8 cellular contexts compared by ENCODE assay signal in genomic region chr10:132421377-132422168, GRCh38. TPM values are rescaled to one million over a fixed set of nuclear protein-coding genes. Genes with fewer than 3 reads are reported as not detected.
DNase-seq lines count a peak whose midpoint lies in the region; ATAC-seq, FAIRE-seq and TF ChIP-seq lines count a peak whose summit lies in the region.

No MANE protein-coding gene starts in this region.

- H3K79me1 ChIP-seq in mesenchymal stem cell (replicated peaks; ENCODE audit: low read length, poor library complexity, severe bottlenecking), result peaks cover 12% of the 10 kb centered on the region

- H2BK15ac ChIP-seq in mesenchymal stem cell (ENCODE audit: low read depth, poor library complexity, severe bottlenecking), result peak overlapping the region; percentile 95

- no peaks in the 10 kb centered on the region for H3K27me3 ChIP-seq in colonic mucosa
- H3K27me3 ChIP-seq in mesenchymal stem cell (ENCODE audit: control insufficient read depth in 1 of 2, insufficient read depth in 1 of 2, low read length in 2 of 2), result no peaks in the 10 kb centered on the region

- H3K14ac ChIP-seq in mesenchymal stem cell (ENCODE audit: low read length in 2 of 2), result peak overlapping the region in 1 of 2 experiments; percentile 85

- H2AK5ac ChIP-seq in mesenchymal stem cell (ENCODE audit: low read length, severe bottlenecking), result peak overlapping the region; percentile 80

- H3K9me3 ChIP-seq in colonic mucosa (no peaks in the 10 kb centered on the region), mesenchymal stem cell (ENCODE audit: control insufficient read depth, low read length) (no peaks in the 10 kb centered on the region)

- H2AFZ ChIP-seq in mesenchymal stem cell (ENCODE audit: low read depth, low read length), result no peak overlapping the region

- no peak overlapping the region for H3K4me3 ChIP-seq in colonic mucosa
- H3K4me3 ChIP-seq in mesenchymal stem cell (ENCODE audit: insufficient read depth in 1 of 2, low read depth in 1 of 2, low read length in 2 of 2), result no peak overlapping the region

- H3K4me1 ChIP-seq in colonic mucosa, result peaks cover 42% of the 10 kb centered on the region
- H3K4me1 ChIP-seq in mesenchymal stem cell (ENCODE audit: control insufficient read depth, insufficient read depth, low read depth, low read length), result peaks cover 69% of the 10 kb centered on the region

- intact Hi-C loops in colonic mucosa (cut with DNase I), result no loop called here

- H2BK5ac ChIP-seq in mesenchymal stem cell (ENCODE audit: low read depth, low read length, poor library complexity, severe bottlenecking), result peak overlapping the region; percentile 58

- no peak for TF ChIP-seq POLR2A in GM12891 (IDR thresholded peaks at IDR 0.05; ENCODE audit: low read depth, low read length)

- peak overlapping the region; percentile 99 for H3K4ac ChIP-seq in mesenchymal stem cell (ENCODE audit: low read depth in 1 of 2, low read length in 2 of 2)

- H2BK12ac ChIP-seq in mesenchymal stem cell (ENCODE audit: low read length in 2 of 2), result peak overlapping the region; percentile 90 to 99

- H3K4me3 Mint-ChIP-seq in type B pancreatic cell, result no peak overlapping the region

- peak overlapping the region; percentile 90 to 99 for H3K18ac ChIP-seq in mesenchymal stem cell (ENCODE audit: low read depth in 1 of 2, low read length in 2 of 2)

- peaks cover 29% of the 10 kb centered on the region for H3K4me1 Mint-ChIP-seq in type B pancreatic cell (ENCODE audit: unreplicated experiment)

- 29% methylated on average over 25 of the region's 25 CpGs for WGBS in mesenchymal stem cell

- DNase-seq in GM12891 (ENCODE audit: insufficient read length, low spot score) (peak; percentile 76), OCI-M1 (lab: John Stamatoyannopoulos, UW) (peak; percentile 95), colonic mucosa (peak; percentile 91), mesenchymal stem cell (peak; percentile 85), type B pancreatic cell (ENCODE audit: extremely low spot score, unreplicated experiment) (no peak), cerebellar nuclear complex (lab: John Stamatoyannopoulos, UW) (no peak)

- no peaks in the 10 kb centered on the region for H3K36me3 ChIP-seq in colonic mucosa
- peaks cover 0 to 24% of the 10 kb centered on the region in 2 experiments for H3K36me3 ChIP-seq in mesenchymal stem cell (ENCODE audit: control insufficient read depth in 1 of 2, insufficient read depth in 2 of 2, low read depth in 1 of 2, low read length in 2 of 2)

- H3K9ac ChIP-seq in colonic mucosa (ENCODE audit: low read depth in 2 of 2, low read length in 2 of 2) (peak overlapping the region; percentile 84 to 93), mesenchymal stem cell (ENCODE audit: low read length) (peak overlapping the region; percentile 81)

- peak overlapping the region; percentile 99 for H4K91ac ChIP-seq in mesenchymal stem cell (ENCODE audit: low read length)

- peak overlapping the region; percentile 41 for H3K4me2 ChIP-seq in mesenchymal stem cell (ENCODE audit: low read length, poor library complexity, severe bottlenecking)

- peak; percentile 54 for FAIRE-seq in GM12891 (lab: Jason Lieb, UNC)

- peak overlapping the region; percentile 100 for H4K8ac ChIP-seq in mesenchymal stem cell (ENCODE audit: low read length)

- no peaks in the 10 kb centered on the region for H3K27me3 Mint-ChIP-seq in type B pancreatic cell

- H3K23ac ChIP-seq in mesenchymal stem cell (ENCODE audit: low read length in 2 of 2), result peak overlapping the region in 1 of 2 experiments; percentile 73

- no peak for TF ChIP-seq CTCF in colonic mucosa (IDR thresholded peaks at IDR 0.05)
- TF ChIP-seq CTCF in type B pancreatic cell (conservative IDR thresholded peaks at IDR 0.05), result no peak

- H3K36me3 Mint-ChIP-seq in type B pancreatic cell, result no peaks in the 10 kb centered on the region

- peak; percentile 52 for ATAC-seq in HG02588 (IDR thresholded peaks at IDR 0.05; ENCODE audit: unreplicated experiment)
- no peak for ATAC-seq in HG03520 (IDR thresholded peaks at IDR 0.05; ENCODE audit: unreplicated experiment)

- H3K9me3 Mint-ChIP-seq in type B pancreatic cell, result no peaks in the 10 kb centered on the region

- H3K27ac Mint-ChIP-seq in type B pancreatic cell, result peak overlapping the region; percentile 48

- H3K27ac ChIP-seq in colonic mucosa (peak overlapping the region; percentile 87), mesenchymal stem cell (ENCODE audit: low read length, poor library complexity, severe bottlenecking) (peak overlapping the region; percentile 69)

- H2BK120ac ChIP-seq in mesenchymal stem cell (ENCODE audit: low read depth, low read length), result peak overlapping the region; percentile 84

TF ChIP-seq in GM12891, 5 proteins besides CTCF, POLR2A, EP300 and RAD21:
- TF ChIP-seq POU2F2 (IDR thresholded peaks at IDR 0.05; ENCODE audit: low read depth, low read length) (no peak), PAX5 (IDR thresholded peaks at IDR 0.05; ENCODE audit: insufficient read depth, low read length, severe bottlenecking) (no peak), TAF1 (IDR thresholded peaks at IDR 0.05; ENCODE audit: low read depth, low read length) (no peak), SPI1 (IDR thresholded peaks at IDR 0.05; ENCODE audit: low read depth, low read length) (no peak), POLR2AphosphoS5 (IDR thresholded peaks at IDR 0.05; ENCODE audit: low read depth, low read length) (no peak)

RNA-seq across cellular contexts. Expression of gene PWWP2B, which starts 24.6 kb away (rescaled TPM):
- 0.13 TPM for polyA plus RNA-seq in GM12891 (2012; ENCODE audit: low read depth, missing spikeins)
- 10 to 100 TPM; 33.8 to 61.0 TPM for total RNA-seq in colonic mucosa
- polyA plus RNA-seq in mesenchymal stem cell (2013, experiment 1 of 2), result 9.8 TPM
- 9.5 TPM for polyA plus RNA-seq in mesenchymal stem cell (2013, experiment 2 of 2)
- total RNA-seq in type B pancreatic cell (ENCODE audit: low replicate concordance), result 22.6 and 41.4 TPM in 2 replicates

Comparison
In these comparisons a context has a peak if more than half of its experiments do, and no peak if none do; other contexts are left out.
1. DNase-seq: peak in GM12891 (single experiment), OCI-M1 (single experiment), colonic mucosa (single experiment) and mesenchymal stem cell (single experiment); none in type B pancreatic cell (single experiment) and cerebellar nuclear complex (0 of 2).